Comparison of ENCODE assay signal across 1 cellular context in the genomic region with DNA sequence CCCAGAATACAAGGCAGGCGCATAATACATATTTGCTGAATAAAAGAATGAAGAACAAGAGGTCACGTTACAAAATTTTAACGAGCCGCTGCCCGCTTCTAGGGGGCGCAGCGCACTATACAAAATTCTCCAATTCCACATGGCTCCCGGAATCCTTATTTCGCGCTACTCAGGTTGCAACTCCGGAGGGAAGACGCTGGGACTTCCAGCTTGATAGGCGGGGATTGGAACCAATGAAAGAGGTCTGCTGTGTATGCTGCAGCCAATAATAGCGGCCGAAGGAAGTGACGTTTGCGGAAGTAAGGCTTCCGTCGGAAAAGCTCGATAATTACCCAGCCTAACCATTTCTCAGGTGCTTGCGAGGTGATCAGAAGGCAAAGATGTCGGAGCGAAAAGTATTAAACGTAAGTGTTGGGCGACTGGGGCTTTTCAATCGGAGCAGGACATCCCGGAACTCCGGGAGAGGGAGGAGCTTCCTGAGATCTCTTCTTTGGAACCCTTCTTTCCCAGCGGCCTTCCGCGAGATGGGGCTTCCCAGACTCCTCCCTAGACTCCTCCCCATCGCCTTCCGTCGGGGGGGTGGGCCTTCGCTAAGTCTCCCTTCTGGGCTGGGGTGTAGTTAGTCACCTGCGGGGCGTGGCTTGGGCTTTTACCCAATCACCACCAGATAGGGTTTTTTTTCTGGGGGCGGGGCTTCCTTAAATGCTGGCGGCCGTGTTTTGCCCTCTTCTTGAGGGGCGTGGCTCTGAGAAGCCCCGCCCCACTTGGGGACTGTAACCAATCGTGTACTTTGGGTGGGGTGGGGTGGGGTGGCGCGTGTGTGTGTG.
TF ChIP-seq lines count a peak whose summit lies in the region.

Gene YJU2, plus strand, starts transcription at position 314 of the 827 bp plus-strand sequence. Its CDS starts 67 bp downstream, at position 381.

TF ChIP-seq in K562, 482 proteins besides CTCF, POLR2A, EP300 and RAD21 (continued from another document and continues in another):
- no peak for TF ChIP-seq E2F4 (CRISPR knock-in tag; IDR thresholded peaks at IDR 0.05; ENCODE audit: low read depth)
- 0 out of 2 replicates have a peak, but pooled peaks have one; percentile 45 for TF ChIP-seq CREB5 (CRISPR knock-in tag; IDR thresholded peaks at IDR 0.05)
- 0 out of 2 replicates have a peak, but pooled peaks have one; percentile 48 for TF ChIP-seq NR1H2 (CRISPR knock-in tag; IDR thresholded peaks at IDR 0.05)
- peak; percentile 97 for TF ChIP-seq CREM (IDR thresholded peaks at IDR 0.05; ENCODE audit: low read depth)
- TF ChIP-seq RNF2 (IDR thresholded peaks at IDR 0.05), result 0 out of 2 replicates have a peak, but pooled peaks have one; percentile 36
- peak; percentile 38; the same call in 1 of the 2 replicates for TF ChIP-seq USF2 (CRISPR knock-in tag; IDR thresholded peaks at IDR 0.05)
- TF ChIP-seq EZH2 (IDR thresholded peaks at IDR 0.05; ENCODE audit: borderline replicate concordance, low read depth, low read length), result no peak
- no peak for TF ChIP-seq SRSF1 (IDR thresholded peaks at IDR 0.05; ENCODE audit: low read depth, low read length)
- 0 out of 2 replicates have a peak, but pooled peaks have one; percentile 44 for TF ChIP-seq SMAD3 (CRISPR knock-in tag; conservative IDR thresholded peaks at IDR 0.05)
- TF ChIP-seq ZKSCAN8 (CRISPR knock-in tag; IDR thresholded peaks at IDR 0.05), result no peak
- TF ChIP-seq ZBTB12 (CRISPR knock-in tag; IDR thresholded peaks at IDR 0.05), result peak; percentile 98
- peak; percentile 32; the same call in 1 of the 2 replicates for TF ChIP-seq MIER1 (IDR thresholded peaks at IDR 0.05; ENCODE audit: low read depth)
- peak; percentile 99 for TF ChIP-seq ZEB2 (IDR thresholded peaks at IDR 0.05)
- no peak for TF ChIP-seq POLR2AphosphoS2 (IDR thresholded peaks at IDR 0.05; ENCODE audit: low read length)
- TF ChIP-seq ZNF354B (CRISPR knock-in tag; IDR thresholded peaks at IDR 0.05), result no peak
- TF ChIP-seq BCLAF1 (IDR thresholded peaks at IDR 0.05; ENCODE audit: borderline replicate concordance in 1 of 2, control insufficient read depth in 1 of 2, low read depth in 2 of 2, low read length in 1 of 2), result peak in 1 of 2 experiments; percentile 90; a peak in 2 of 4 replicates
- 0 out of 2 replicates have a peak, but pooled peaks have one; percentile 65 for TF ChIP-seq TRIM28 (IDR thresholded peaks at IDR 0.05)
- TF ChIP-seq CCNT2 (IDR thresholded peaks at IDR 0.05; ENCODE audit: borderline replicate concordance, extremely low read depth, insufficient read length, low read depth, low read length), result peak; percentile 16
- no peak for TF ChIP-seq TAL1 (IDR thresholded peaks at IDR 0.05)
- TF ChIP-seq, protein P1, sequence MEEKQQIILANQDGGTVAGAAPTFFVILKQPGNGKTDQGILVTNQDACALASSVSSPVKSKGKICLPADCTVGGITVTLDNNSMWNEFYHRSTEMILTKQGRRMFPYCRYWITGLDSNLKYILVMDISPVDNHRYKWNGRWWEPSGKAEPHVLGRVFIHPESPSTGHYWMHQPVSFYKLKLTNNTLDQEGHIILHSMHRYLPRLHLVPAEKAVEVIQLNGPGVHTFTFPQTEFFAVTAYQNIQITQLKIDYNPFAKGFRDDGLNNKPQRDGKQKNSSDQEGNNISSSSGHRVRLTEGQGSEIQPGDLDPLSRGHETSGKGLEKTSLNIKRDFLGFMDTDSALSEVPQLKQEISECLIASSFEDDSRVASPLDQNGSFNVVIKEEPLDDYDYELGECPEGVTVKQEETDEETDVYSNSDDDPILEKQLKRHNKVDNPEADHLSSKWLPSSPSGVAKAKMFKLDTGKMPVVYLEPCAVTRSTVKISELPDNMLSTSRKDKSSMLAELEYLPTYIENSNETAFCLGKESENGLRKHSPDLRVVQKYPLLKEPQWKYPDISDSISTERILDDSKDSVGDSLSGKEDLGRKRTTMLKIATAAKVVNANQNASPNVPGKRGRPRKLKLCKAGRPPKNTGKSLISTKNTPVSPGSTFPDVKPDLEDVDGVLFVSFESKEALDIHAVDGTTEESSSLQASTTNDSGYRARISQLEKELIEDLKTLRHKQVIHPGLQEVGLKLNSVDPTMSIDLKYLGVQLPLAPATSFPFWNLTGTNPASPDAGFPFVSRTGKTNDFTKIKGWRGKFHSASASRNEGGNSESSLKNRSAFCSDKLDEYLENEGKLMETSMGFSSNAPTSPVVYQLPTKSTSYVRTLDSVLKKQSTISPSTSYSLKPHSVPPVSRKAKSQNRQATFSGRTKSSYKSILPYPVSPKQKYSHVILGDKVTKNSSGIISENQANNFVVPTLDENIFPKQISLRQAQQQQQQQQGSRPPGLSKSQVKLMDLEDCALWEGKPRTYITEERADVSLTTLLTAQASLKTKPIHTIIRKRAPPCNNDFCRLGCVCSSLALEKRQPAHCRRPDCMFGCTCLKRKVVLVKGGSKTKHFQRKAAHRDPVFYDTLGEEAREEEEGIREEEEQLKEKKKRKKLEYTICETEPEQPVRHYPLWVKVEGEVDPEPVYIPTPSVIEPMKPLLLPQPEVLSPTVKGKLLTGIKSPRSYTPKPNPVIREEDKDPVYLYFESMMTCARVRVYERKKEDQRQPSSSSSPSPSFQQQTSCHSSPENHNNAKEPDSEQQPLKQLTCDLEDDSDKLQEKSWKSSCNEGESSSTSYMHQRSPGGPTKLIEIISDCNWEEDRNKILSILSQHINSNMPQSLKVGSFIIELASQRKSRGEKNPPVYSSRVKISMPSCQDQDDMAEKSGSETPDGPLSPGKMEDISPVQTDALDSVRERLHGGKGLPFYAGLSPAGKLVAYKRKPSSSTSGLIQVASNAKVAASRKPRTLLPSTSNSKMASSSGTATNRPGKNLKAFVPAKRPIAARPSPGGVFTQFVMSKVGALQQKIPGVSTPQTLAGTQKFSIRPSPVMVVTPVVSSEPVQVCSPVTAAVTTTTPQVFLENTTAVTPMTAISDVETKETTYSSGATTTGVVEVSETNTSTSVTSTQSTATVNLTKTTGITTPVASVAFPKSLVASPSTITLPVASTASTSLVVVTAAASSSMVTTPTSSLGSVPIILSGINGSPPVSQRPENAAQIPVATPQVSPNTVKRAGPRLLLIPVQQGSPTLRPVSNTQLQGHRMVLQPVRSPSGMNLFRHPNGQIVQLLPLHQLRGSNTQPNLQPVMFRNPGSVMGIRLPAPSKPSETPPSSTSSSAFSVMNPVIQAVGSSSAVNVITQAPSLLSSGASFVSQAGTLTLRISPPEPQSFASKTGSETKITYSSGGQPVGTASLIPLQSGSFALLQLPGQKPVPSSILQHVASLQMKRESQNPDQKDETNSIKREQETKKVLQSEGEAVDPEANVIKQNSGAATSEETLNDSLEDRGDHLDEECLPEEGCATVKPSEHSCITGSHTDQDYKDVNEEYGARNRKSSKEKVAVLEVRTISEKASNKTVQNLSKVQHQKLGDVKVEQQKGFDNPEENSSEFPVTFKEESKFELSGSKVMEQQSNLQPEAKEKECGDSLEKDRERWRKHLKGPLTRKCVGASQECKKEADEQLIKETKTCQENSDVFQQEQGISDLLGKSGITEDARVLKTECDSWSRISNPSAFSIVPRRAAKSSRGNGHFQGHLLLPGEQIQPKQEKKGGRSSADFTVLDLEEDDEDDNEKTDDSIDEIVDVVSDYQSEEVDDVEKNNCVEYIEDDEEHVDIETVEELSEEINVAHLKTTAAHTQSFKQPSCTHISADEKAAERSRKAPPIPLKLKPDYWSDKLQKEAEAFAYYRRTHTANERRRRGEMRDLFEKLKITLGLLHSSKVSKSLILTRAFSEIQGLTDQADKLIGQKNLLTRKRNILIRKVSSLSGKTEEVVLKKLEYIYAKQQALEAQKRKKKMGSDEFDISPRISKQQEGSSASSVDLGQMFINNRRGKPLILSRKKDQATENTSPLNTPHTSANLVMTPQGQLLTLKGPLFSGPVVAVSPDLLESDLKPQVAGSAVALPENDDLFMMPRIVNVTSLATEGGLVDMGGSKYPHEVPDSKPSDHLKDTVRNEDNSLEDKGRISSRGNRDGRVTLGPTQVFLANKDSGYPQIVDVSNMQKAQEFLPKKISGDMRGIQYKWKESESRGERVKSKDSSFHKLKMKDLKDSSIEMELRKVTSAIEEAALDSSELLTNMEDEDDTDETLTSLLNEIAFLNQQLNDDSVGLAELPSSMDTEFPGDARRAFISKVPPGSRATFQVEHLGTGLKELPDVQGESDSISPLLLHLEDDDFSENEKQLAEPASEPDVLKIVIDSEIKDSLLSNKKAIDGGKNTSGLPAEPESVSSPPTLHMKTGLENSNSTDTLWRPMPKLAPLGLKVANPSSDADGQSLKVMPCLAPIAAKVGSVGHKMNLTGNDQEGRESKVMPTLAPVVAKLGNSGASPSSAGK (IDR thresholded peaks at IDR 0.05), result peak; percentile 5; the same call in 1 of the 2 replicates
- peak; percentile 100 for TF ChIP-seq FOS (IDR thresholded peaks at IDR 0.05; ENCODE audit: extremely low read depth, insufficient read length)
- TF ChIP-seq JUNB (CRISPR knock-in tag; conservative IDR thresholded peaks at IDR 0.05), result no peak
- TF ChIP-seq KHSRP (IDR thresholded peaks at IDR 0.05), result peak; percentile 50; the same call in 1 of the 2 replicates
- TF ChIP-seq RBFOX2 (IDR thresholded peaks at IDR 0.05; ENCODE audit: low read depth, low read length), result peak; percentile 81
- TF ChIP-seq VEZF1 (CRISPR knock-in tag; IDR thresholded peaks at IDR 0.05), result peak; percentile 93
- no peak for TF ChIP-seq CBX1 (IDR thresholded peaks at IDR 0.05; ENCODE audit: low read depth)
- peak; percentile 47; the same call in 1 of the 2 replicates for TF ChIP-seq LCOR (CRISPR knock-in tag; IDR thresholded peaks at IDR 0.05)
- peak; percentile 94 for TF ChIP-seq SP2 (IDR thresholded peaks at IDR 0.05; ENCODE audit: extremely low read depth, low read depth, low read length, poor library complexity, severe bottlenecking)
- TF ChIP-seq SLC30A9 (CRISPR knock-in tag; IDR thresholded peaks at IDR 0.05), result no peak
